In genomic region chrX:86806786-86807185, GRCh38 we compare ENCODE assay signal across 10 cellular contexts.
A peak's percentile ranks its signal among the peaks of the same experiment; 100 is the strongest.
DNase-seq lines count a peak whose midpoint lies in the region; ATAC-seq and TF ChIP-seq lines count a peak whose summit lies in the region.
"Had no signal": no experiment of that assay in that cellular context is flagged by ENCODE, and none has a peak within 500 bp of the region (broad histone marks: within the 10 kb centered on the region; RNA-seq: fewer than 3 reads in every experiment).

No MANE protein-coding gene starts in this region.

- H3K9me3 Mint-ChIP-seq in immature natural killer cell, result peaks cover 0 to 8% (median under 1%) of the 10 kb centered on the region in 6 donors

- no peaks in the 10 kb centered on the region for H3K36me3 Mint-ChIP-seq in immature natural killer cell

- peaks cover 0 to 2% (median 0%) of the 10 kb centered on the region in 4 donors for H3K9me3 ChIP-seq in liver (ENCODE audit: control insufficient read depth in 4 of 4, low read length in 3 of 4)

- POLR2A ChIA-PET in GM10248 (lab: Yijun Ruan, JAX), result no interaction called here

- peak; percentile 52 to 79 for TF ChIP-seq RAD21 in liver (IDR thresholded peaks at IDR 0.05)

- peaks cover 0 to 4% (median 0%) of the 10 kb centered on the region in 3 donors for H3K27me3 Mint-ChIP-seq in immature natural killer cell (ENCODE audit: low read depth in 3 of 3)

- no peaks in the 10 kb centered on the region for H3K36me3 ChIP-seq in liver (ENCODE audit: control insufficient read depth in 4 of 4, insufficient read depth in 3 of 4, low read depth in 1 of 4, low read length in 3 of 4)
- H3K36me3 ChIP-seq: esophagus squamous epithelium had no signal

- H3K4me1 ChIP-seq in liver (ENCODE audit: control insufficient read depth in 4 of 4, insufficient read depth in 4 of 4, low read length in 3 of 4), result no peaks in the 10 kb centered on the region
- H3K4me1 ChIP-seq: esophagus squamous epithelium had no signal

- ATAC-seq in HG02763 (IDR thresholded peaks at IDR 0.05; ENCODE audit: unreplicated experiment), result no peak
- ATAC-seq in HG02970 (IDR thresholded peaks at IDR 0.05; ENCODE audit: low FRiP score, unreplicated experiment), result no peak
- ATAC-seq: right cardiac atrium had no signal

- H3K27ac Mint-ChIP-seq in immature natural killer cell, result no peak overlapping the region

- peak; percentile 6 for DNase-seq in GM10248 (ENCODE audit: extremely low spot score)
- peak in 1 of 2 experiments; percentile 11 for DNase-seq in HL-60 (ENCODE audit: low read depth in 1 of 2, low spot score in 1 of 2)
- DNase-seq in SW480 (ENCODE audit: low spot score), result peak; percentile 17
- no peak for DNase-seq in immature natural killer cell
- DNase-seq in SKM-1 treated with dmso at 0.1 percent for 144 hours (lab: John Stamatoyannopoulos, UW; ENCODE audit: unreplicated experiment), result no peak
- DNase-seq: esophagus squamous epithelium, right cardiac atrium had no signal

- CTCF ChIA-PET in GM10248 (lab: Yijun Ruan, JAX), result interaction anchor here (1.6 kb wide), 1 partner anchor 140 kb away, joined by 4 read pairs; no protein-coding TSS in a partner anchor

- TF ChIP-seq CTCF in GM10248 (IDR thresholded peaks at IDR 0.05; ENCODE audit: control extremely low read depth, extremely low read depth, low read depth, missing control alignments) (peak; percentile 18), HL-60 (IDR thresholded peaks at IDR 0.05; ENCODE audit: insufficient read depth, low read length) (peak; percentile 1), liver (IDR thresholded peaks at IDR 0.05; ENCODE audit: low read depth, low read length, missing input control) (peak; percentile 41)

- no peak overlapping the region for H3K4me3 ChIP-seq in HL-60 (replicated peaks; ENCODE audit: insufficient read depth, low read length)
- H3K4me3 ChIP-seq in liver (ENCODE audit: low read depth in 1 of 3, low read length in 3 of 3), result no peak overlapping the region
- H3K4me3 ChIP-seq: esophagus squamous epithelium had no signal

- WGBS in liver, result 25% methylated on average over 2 of the region's 2 CpGs

- H3K27me3 ChIP-seq in HL-60 (ENCODE audit: insufficient read depth, poor library complexity, severe bottlenecking) (no peaks in the 10 kb centered on the region), liver (ENCODE audit: control insufficient read depth in 4 of 4, insufficient read depth in 4 of 4, low read length in 3 of 4) (no peaks in the 10 kb centered on the region)
- H3K27me3 ChIP-seq: esophagus squamous epithelium had no signal

- H3K4me3 Mint-ChIP-seq in immature natural killer cell, result no peak overlapping the region

- no peaks in the 10 kb centered on the region for H3K4me1 Mint-ChIP-seq in immature natural killer cell

- no peak overlapping the region for H3K9ac ChIP-seq in liver (ENCODE audit: low read depth in 1 of 2, low read length in 2 of 2)

- H3K27ac ChIP-seq in HL-60 (replicated peaks) (no peak overlapping the region), liver (ENCODE audit: low read depth in 1 of 2, low read length in 2 of 2) (no peak overlapping the region)
- H3K27ac ChIP-seq: esophagus squamous epithelium had no signal

TF ChIP-seq in liver, 16 proteins besides CTCF, POLR2A, EP300 and RAD21:
- TF ChIP-seq ATF3 (IDR thresholded peaks at IDR 0.05) (no peak), HNF4A (conservative IDR thresholded peaks at IDR 0.05) (no peak), REST (IDR thresholded peaks at IDR 0.05) (no peak), FOXA2 (IDR thresholded peaks at IDR 0.05) (no peak), EGR1 (IDR thresholded peaks at IDR 0.05; ENCODE audit: low read depth in 2 of 2) (no peak), RXRA (IDR thresholded peaks at IDR 0.05) (no peak), YY1 (IDR thresholded peaks at IDR 0.05) (no peak), GABPA (IDR thresholded peaks at IDR 0.05 in 1 of 2, conservative IDR thresholded peaks at IDR 0.05 in 1 of 2) (no peak), NR2F2 (IDR thresholded peaks at IDR 0.05) (no peak), TAF1 (conservative IDR thresholded peaks at IDR 0.05) (no peak)

Comparison
In these comparisons a context has a peak if more than half of its experiments do, and no peak if none do; other contexts are left out.
1. DNase-seq: peak in GM10248 (single experiment) and SW480 (single experiment); none in immature natural killer cell (0 of 3) and SKM-1 treated with dmso at 0.1 percent for 144 hours (single experiment).
2. Peak in every context shown above with its lines, with median percentiles within 50 percentile points of each other: CTCF ChIP-seq.